In the genomic region with DNA sequence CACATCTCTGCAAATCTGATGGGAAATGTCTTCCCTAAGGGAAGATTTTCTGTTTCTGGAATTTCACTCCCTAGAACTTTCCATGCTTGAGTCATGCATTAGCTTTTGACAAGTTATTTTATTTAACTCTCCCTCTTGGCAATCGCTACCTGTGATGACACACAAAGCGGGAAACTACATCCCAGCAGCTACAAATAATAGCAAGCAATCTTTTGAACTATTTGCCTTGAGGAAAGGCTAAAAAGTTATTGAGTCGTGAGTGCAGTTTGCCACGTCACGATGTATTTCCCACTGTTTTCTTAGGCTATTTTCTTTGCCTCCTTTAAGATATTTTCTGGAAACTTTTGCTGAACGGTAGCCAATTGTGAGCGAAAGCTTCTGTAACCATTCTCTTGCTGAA, we compare ENCODE assay signal across 17 cellular contexts.
A peak's percentile ranks its signal among the peaks of the same experiment; 100 is the strongest.
DNase-seq lines count a peak whose midpoint lies in the region; ATAC-seq and TF ChIP-seq lines count a peak whose summit lies in the region.
"Had no signal": no experiment of that assay in that cellular context is flagged by ENCODE, and none has a peak within 500 bp of the region (broad histone marks: within the 10 kb centered on the region; RNA-seq: fewer than 3 reads in every experiment).

No MANE protein-coding gene starts in this region.

- TF ChIP-seq CTCF in fibroblast of mammary gland (conservative IDR thresholded peaks at IDR 0.05; ENCODE audit: control insufficient read depth, insufficient read depth, low read depth, low read length) (no peak), esophagus squamous epithelium (IDR thresholded peaks at IDR 0.05) (no peak)

- H3K4me1 ChIP-seq in adipocyte (ENCODE audit: control insufficient read depth, insufficient read depth, low read length) = peaks cover 52% of the 10 kb centered on the region
- peaks cover 0 to 10% (median 3%) of the 10 kb centered on the region in 3 donors for H3K4me1 ChIP-seq in esophagus squamous epithelium
- H3K4me1 ChIP-seq: Caco-2, heart left ventricle, SJCRH30 had no signal

- peak overlapping the region; percentile 76 for H3K9ac ChIP-seq in adipocyte (ENCODE audit: low read length)

- intact Hi-C loops in esophagus squamous epithelium (cut with DNase I) = no loop called here
- intact Hi-C loops in head of caudate nucleus (cut with DNase I) = no loop called here

- no peak for ATAC-seq in HG02610 (IDR thresholded peaks at IDR 0.05; ENCODE audit: unreplicated experiment)
- ATAC-seq: GM12878; heart left ventricle; naive thymus-derived CD8-positive, alpha-beta T cell had no signal

- no peak overlapping the region for H3K27ac ChIP-seq in esophagus squamous epithelium
- H3K27ac ChIP-seq: heart left ventricle, SJCRH30 had no signal

- 31 to 34% methylated on average over 7 of the region's 7 CpGs for WGBS in esophagus squamous epithelium, 2 donors

- DNase-seq in EL (peak; percentile 26), adipocyte (ENCODE audit: low read depth) (no peak), fibroblast of mammary gland (ENCODE audit: low read depth) (peak; percentile 98), smooth muscle cell of the brain vasculature (ENCODE audit: low read depth, low spot score) (peak; percentile 26), esophagus squamous epithelium (lab: John Stamatoyannopoulos, UW) (no peak), head of caudate nucleus (no peak), epidermal melanocyte (ENCODE audit: insufficient read length, low spot score) (no peak)
- DNase-seq: amniotic stem cell; Caco-2; heart left ventricle; naive thymus-derived CD8-positive, alpha-beta T cell; NCI-H1694 treated with DMSO at 0.1 percent for 48 hours; NCI-H446; SJCRH30; stimulated activated naive CD4-positive, alpha-beta T cell had no signal

- H3K27me3 ChIP-seq in adipocyte (replicated peaks; ENCODE audit: control insufficient read depth, insufficient read depth, low read length) = no peaks in the 10 kb centered on the region
- no peaks in the 10 kb centered on the region for H3K27me3 ChIP-seq in esophagus squamous epithelium
- H3K27me3 ChIP-seq: heart left ventricle, SJCRH30 had no signal

- H3K36me3 ChIP-seq in adipocyte (ENCODE audit: control insufficient read depth, insufficient read depth, low read length, severe bottlenecking) = no peaks in the 10 kb centered on the region
- H3K36me3 ChIP-seq in esophagus squamous epithelium = no peaks in the 10 kb centered on the region
- H3K36me3 ChIP-seq: heart left ventricle, SJCRH30 had no signal

- H3K4me3 ChIP-seq in adipocyte (ENCODE audit: low read length) (peak overlapping the region; percentile 49), fibroblast of mammary gland (ENCODE audit: control insufficient read depth, low read depth, low read length) (no peak overlapping the region), esophagus squamous epithelium (no peak overlapping the region)
- H3K4me3 ChIP-seq: GM12878, heart left ventricle, SJCRH30 had no signal

- peaks cover 2% of the 10 kb centered on the region for H3K9me3 ChIP-seq in adipocyte (ENCODE audit: control insufficient read depth, low read length)
- no peaks in the 10 kb centered on the region for H3K9me3 ChIP-seq in esophagus squamous epithelium
- H3K9me3 ChIP-seq: Caco-2, SJCRH30 had no signal

- TF ChIP-seq POLR2A in esophagus squamous epithelium (IDR thresholded peaks at IDR 0.05) = no peak

Comparison
In these comparisons a context has a peak if more than half of its experiments do, and no peak if none do; other contexts are left out.
1. DNase-seq: peak in EL (single experiment), fibroblast of mammary gland (single experiment) and smooth muscle cell of the brain vasculature (single experiment); none in adipocyte (single experiment), esophagus squamous epithelium (single experiment), head of caudate nucleus (0 of 42) and epidermal melanocyte (single experiment).